ENCODE assay signal across 1 cellular context in the genomic region with DNA sequence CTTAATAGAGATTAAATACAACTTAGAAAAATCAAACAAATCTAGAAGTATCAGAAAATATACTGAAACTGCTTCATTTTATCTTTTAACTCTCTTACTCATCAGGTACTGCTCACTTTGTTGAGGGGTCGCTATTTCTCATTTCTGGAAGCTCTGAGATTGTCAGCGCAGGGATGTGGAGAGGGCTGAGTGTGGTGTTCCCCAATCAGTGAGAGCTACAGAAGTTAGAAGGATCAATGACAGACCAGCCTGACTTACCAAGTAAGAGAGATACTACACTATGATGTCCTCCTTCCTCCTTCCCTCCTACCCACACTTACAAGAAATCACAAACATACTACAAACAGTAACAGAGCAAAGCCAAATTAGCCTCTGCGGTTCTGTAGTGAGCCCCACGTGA.
TF ChIP-seq lines count a peak whose summit lies in the region.

No MANE protein-coding gene starts in this region.

TF ChIP-seq in K562, 482 proteins besides CTCF, POLR2A, EP300 and RAD21:
- TF ChIP-seq, protein P1, sequence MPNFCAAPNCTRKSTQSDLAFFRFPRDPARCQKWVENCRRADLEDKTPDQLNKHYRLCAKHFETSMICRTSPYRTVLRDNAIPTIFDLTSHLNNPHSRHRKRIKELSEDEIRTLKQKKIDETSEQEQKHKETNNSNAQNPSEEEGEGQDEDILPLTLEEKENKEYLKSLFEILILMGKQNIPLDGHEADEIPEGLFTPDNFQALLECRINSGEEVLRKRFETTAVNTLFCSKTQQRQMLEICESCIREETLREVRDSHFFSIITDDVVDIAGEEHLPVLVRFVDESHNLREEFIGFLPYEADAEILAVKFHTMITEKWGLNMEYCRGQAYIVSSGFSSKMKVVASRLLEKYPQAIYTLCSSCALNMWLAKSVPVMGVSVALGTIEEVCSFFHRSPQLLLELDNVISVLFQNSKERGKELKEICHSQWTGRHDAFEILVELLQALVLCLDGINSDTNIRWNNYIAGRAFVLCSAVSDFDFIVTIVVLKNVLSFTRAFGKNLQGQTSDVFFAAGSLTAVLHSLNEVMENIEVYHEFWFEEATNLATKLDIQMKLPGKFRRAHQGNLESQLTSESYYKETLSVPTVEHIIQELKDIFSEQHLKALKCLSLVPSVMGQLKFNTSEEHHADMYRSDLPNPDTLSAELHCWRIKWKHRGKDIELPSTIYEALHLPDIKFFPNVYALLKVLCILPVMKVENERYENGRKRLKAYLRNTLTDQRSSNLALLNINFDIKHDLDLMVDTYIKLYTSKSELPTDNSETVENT (CRISPR knock-in tag; IDR thresholded peaks at IDR 0.05), result no peak
- no peak for TF ChIP-seq BDP1 (IDR thresholded peaks at IDR 0.05; ENCODE audit: insufficient read depth, insufficient read length)
- no peak for TF ChIP-seq EP400 (IDR thresholded peaks at IDR 0.05)
- TF ChIP-seq ZNF121 (CRISPR knock-in tag; conservative IDR thresholded peaks at IDR 0.05), result no peak
- TF ChIP-seq, protein P2, sequence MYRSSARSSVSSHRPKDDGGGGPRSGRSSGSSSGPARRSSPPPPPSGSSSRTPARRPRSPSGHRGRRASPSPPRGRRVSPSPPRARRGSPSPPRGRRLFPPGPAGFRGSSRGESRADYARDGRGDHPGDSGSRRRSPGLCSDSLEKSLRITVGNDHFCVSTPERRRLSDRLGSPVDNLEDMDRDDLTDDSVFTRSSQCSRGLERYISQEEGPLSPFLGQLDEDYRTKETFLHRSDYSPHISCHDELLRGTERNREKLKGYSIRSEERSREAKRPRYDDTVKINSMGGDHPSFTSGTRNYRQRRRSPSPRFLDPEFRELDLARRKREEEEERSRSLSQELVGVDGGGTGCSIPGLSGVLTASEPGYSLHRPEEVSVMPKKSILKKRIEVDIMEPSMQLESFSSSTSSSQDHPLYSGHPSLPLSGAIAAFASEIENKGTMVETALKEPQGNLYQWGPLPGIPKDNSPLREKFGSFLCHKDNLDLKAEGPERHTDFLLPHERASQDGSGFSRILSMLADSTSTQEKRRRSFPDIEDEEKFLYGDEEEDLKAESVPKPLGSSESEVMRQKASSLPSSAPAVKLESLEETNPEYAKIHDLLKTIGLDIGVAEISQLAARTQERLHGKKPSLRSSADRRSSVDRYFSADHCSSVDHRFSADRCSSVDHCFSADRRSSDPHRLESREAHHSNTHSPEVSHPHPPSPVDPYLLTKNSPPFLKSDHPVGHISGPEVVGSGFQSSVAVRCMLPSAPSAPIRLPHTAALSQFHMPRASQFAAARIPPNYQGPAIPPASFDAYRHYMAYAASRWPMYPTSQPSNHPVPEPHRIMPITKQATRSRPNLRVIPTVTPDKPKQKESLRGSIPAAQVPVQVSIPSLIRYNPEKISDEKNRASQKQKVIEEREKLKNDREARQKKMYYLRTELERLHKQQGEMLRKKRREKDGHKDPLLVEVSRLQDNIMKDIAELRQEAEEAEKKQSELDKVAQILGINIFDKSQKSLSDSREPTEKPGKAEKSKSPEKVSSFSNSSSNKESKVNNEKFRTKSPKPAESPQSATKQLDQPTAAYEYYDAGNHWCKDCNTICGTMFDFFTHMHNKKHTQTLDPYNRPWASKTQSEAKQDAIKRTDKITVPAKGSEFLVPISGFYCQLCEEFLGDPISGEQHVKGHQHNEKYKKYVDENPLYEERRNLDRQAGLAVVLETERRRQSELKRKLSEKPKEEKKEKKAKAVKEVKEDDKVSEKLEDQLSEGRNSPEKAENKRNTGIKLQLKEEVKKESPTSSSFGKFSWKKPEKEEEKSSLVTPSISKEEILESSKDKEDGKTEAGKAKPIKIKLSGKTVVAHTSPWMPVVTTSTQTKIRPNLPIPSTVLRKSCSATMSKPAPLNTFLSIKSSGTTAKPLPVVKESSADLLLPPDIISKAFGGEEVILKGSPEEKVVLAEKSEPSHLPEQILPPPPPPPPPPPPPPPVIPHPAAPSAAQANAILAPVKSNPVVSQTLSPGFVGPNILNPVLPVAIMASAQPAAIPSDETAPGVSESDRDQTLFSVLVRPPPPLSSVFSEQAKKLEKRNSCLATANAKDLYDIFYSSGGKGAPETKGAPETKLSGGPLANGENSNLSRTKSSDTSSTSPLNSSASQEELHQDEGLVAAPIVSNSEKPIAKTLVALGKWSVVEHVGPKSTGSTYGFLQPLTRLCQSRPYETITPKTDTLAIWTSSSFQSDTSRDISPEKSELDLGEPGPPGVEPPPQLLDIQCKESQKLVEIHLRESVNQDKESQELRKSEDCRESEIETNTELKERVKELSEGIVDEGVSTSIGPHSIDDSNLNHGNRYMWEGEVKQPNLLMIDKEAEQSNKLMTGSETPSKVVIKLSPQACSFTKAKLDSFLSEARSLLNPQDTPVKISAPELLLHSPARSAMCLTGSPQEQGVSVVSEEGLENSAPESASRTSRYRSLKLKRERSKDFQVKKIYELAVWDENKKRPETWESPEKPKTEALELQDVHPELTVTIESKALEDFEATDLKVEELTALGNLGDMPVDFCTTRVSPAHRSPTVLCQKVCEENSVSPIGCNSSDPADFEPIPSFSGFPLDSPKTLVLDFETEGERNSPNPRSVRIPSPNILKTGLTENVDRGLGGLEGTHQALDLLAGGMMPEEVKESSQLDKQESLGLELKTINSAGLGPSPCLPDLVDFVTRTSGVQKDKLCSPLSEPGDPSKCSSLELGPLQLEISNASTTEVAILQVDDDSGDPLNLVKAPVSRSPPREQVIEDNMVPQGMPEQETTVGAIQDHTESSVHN (IDR thresholded peaks at IDR 0.05; ENCODE audit: borderline replicate concordance in 1 of 2, low read depth in 1 of 2), result no peak
- TF ChIP-seq PTTG1 (tag; IDR thresholded peaks at IDR 0.05; ENCODE audit: low read depth), result no peak
- TF ChIP-seq NFIC (IDR thresholded peaks at IDR 0.05), result no peak
- no peak for TF ChIP-seq ZNF140 (CRISPR knock-in tag; IDR thresholded peaks at IDR 0.05)
- no peak for TF ChIP-seq ZNF282 (CRISPR knock-in tag; IDR thresholded peaks at IDR 0.05)
- TF ChIP-seq GATAD2A (IDR thresholded peaks at IDR 0.05), result no peak
- TF ChIP-seq EGR1 (conservative IDR thresholded peaks at IDR 0.05), result no peak
